In genomic region chrX:120242807-120243206, GRCh38 we compare ENCODE assay signal across 14 cellular contexts.
"Had no signal": no experiment of that assay in that cellular context is flagged by ENCODE, and none has a peak within 500 bp of the region (broad histone marks: within the 10 kb centered on the region; RNA-seq: fewer than 3 reads in every experiment).

No MANE protein-coding gene starts in this region.

- H3K9me3 Mint-ChIP-seq: activated naive CD4-positive, alpha-beta T cell treated with anti-CD3 and anti-CD28 coated beads for 36 hours; activated T-helper 2 cell treated with anti-CD3 and anti-CD28 coated beads, Interferon-gamma antibody, Interleukin-2, Interleukin-4, amounts not matched to agents 10 μg/mL and 5 μg/mL and 100 μg/mL, durations not matched to agents 14 hours and 24 hours and 36 hours; neural crest cell had no signal

- ATAC-seq: left colon; psoas muscle; sciatic nerve; stimulated activated naive CD8-positive, alpha-beta T cell treated with anti-CD3 and anti-CD28 coated beads, Interleukin-15, Interleukin-2, amounts not matched to agents 100 U/mL and 50 U/mL, for 24 hours had no signal

- H3K4me3 Mint-ChIP-seq: neural crest cell had no signal

- H3K4me1 ChIP-seq: ascending aorta, psoas muscle had no signal

- H3K27me3 ChIP-seq: ascending aorta had no signal

- H3K27ac Mint-ChIP-seq: activated naive CD4-positive, alpha-beta T cell treated with anti-CD3 and anti-CD28 coated beads for 36 hours; activated T-helper 2 cell treated with anti-CD3 and anti-CD28 coated beads, Interferon-gamma antibody, Interleukin-2, Interleukin-4, amounts not matched to agents 10 μg/mL and 5 μg/mL and 100 μg/mL, durations not matched to agents 14 hours and 24 hours and 36 hours had no signal

- H3K36me3 ChIP-seq: ascending aorta had no signal

- DNase-seq: activated CD4-positive, alpha-beta T cell treated with anti-CD3 and anti-CD28 coated beads for 1 hour; activated CD4-positive, alpha-beta T cell treated with anti-CD3 and anti-CD28 coated beads, Interleukin-2, amount 50 U/mL, for 48 hours; activated naive CD4-positive, alpha-beta T cell treated with anti-CD3 and anti-CD28 coated beads for 36 hours; left colon; midbrain; psoas muscle; stimulated activated naive CD8-positive, alpha-beta T cell treated with anti-CD3 and anti-CD28 coated beads, Interleukin-15, Interleukin-2, amounts not matched to agents 100 U/mL and 50 U/mL, for 24 hours; trophoblast cell had no signal

- H3K9me3 ChIP-seq: ascending aorta, psoas muscle had no signal

- H3K27ac ChIP-seq: ascending aorta, psoas muscle, VCaP had no signal

- H3K4me3 ChIP-seq: ascending aorta, lung had no signal
